23 cellular contexts compared by ENCODE assay signal in the genomic region with DNA sequence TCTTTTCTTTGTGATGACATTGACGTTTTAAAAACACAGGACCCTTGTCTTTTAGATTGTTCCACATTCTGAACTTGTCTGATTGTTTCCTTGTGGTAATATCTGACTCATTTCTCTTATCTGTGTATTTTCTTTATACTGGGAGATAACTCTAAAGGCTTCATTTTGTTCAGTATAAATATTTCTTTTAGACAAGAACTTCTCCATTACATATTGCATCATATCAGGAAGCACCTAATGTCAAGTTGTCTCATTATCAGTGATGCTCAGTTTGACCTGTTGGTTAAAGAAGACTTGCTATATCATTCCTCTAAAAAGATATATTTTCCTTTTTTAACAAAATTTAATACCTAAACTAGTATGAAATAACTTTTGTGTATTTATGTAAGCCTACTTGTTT.
A peak's percentile ranks its signal among the peaks of the same experiment; 100 is the strongest.
DNase-seq lines count a peak whose midpoint lies in the region; FAIRE-seq and TF ChIP-seq lines count a peak whose summit lies in the region.
"Had no signal": no experiment of that assay in that cellular context is flagged by ENCODE, and none has a peak within 500 bp of the region (broad histone marks: within the 10 kb centered on the region; RNA-seq: fewer than 3 reads in every experiment).

No MANE protein-coding gene starts in this region.

- H3K27ac ChIP-seq in BLaER1 (peak overlapping the region; percentile 92), OCI-LY1 (ENCODE audit: low read depth, low read length, poor library complexity, severe bottlenecking) (peak overlapping the region; percentile 99)
- H3K27ac ChIP-seq: SJSA1 had no signal

- H3K4me1 ChIP-seq in BLaER1 (peaks cover 47% of the 10 kb centered on the region), OCI-LY1 (ENCODE audit: insufficient read depth, low read length, severe bottlenecking) (peaks cover 43% of the 10 kb centered on the region)
- H3K4me1 ChIP-seq: Caco-2, SJSA1 had no signal

- H3K27ac Mint-ChIP-seq in glutamatergic neuron (ENCODE audit: unreplicated experiment) = no peak overlapping the region
- no peak overlapping the region for H3K27ac Mint-ChIP-seq in activated CD4-positive, alpha-beta memory T cell treated with anti-CD3 and anti-CD28 coated beads, Interleukin-2, amount 10 ng/mL, durations not matched to agents 7 days and 5 days
- H3K27ac Mint-ChIP-seq: B cell; CD4-positive, CD25-positive, alpha-beta regulatory T cell had no signal

- H3K4me1 Mint-ChIP-seq in glutamatergic neuron (ENCODE audit: low read depth, unreplicated experiment) = no peaks in the 10 kb centered on the region
- H3K4me1 Mint-ChIP-seq in activated CD4-positive, alpha-beta memory T cell treated with anti-CD3 and anti-CD28 coated beads, Interleukin-2, amount 10 ng/mL, durations not matched to agents 7 days and 5 days = peaks cover 5% of the 10 kb centered on the region

- H3K36me3 ChIP-seq in BLaER1 = no peaks in the 10 kb centered on the region
- 0 out of 2 replicates have a peak, but pooled peaks cover 5% of the 10 kb centered on the region for H3K36me3 ChIP-seq in OCI-LY1 (ENCODE audit: insufficient read depth, low read length)
- H3K36me3 ChIP-seq: SJSA1 had no signal

- CTCF ChIA-PET in activated CD4-positive, alpha-beta memory T cell treated with anti-CD3 and anti-CD28 coated beads, Interleukin-2, amount 10 ng/mL, durations not matched to agents 7 days and 5 days (lab: Charles Lee) = no interaction called here

- H3K9ac ChIP-seq in BLaER1 (no peak overlapping the region), OCI-LY1 (ENCODE audit: low read length) (peak overlapping the region; percentile 55; the same call in 1 of the 2 replicates)

- FAIRE-seq in GM12892 (lab: Jason Lieb, UNC) = no peak
- FAIRE-seq: GM12878 had no signal

- H3K9me2 ChIP-seq in OCI-LY1 (ENCODE audit: low read depth, low read length) = no peaks in the 10 kb centered on the region

- H3K79me2 ChIP-seq in OCI-LY1 (ENCODE audit: insufficient read depth, low read length) = no peaks in the 10 kb centered on the region

- TF ChIP-seq POLR2A in GM12892 (IDR thresholded peaks at IDR 0.05; ENCODE audit: low read depth, low read length) = no peak

- H3K27me3 ChIP-seq in BLaER1 (no peaks in the 10 kb centered on the region), OCI-LY1 (ENCODE audit: insufficient read depth, low read length) (no peaks in the 10 kb centered on the region)
- H3K27me3 ChIP-seq: SJSA1 had no signal

- H3K4me2 ChIP-seq in BLaER1 = no peak overlapping the region
- H3K4me2 ChIP-seq in OCI-LY1 (ENCODE audit: low read length) = no peak overlapping the region

- H3K27me3 Mint-ChIP-seq in glutamatergic neuron (ENCODE audit: unreplicated experiment) = no peaks in the 10 kb centered on the region
- no peaks in the 10 kb centered on the region for H3K27me3 Mint-ChIP-seq in activated CD4-positive, alpha-beta memory T cell treated with anti-CD3 and anti-CD28 coated beads, Interleukin-2, amount 10 ng/mL, durations not matched to agents 7 days and 5 days
- H3K27me3 Mint-ChIP-seq: B cell had no signal

- POLR2A ChIA-PET in activated CD4-positive, alpha-beta memory T cell treated with anti-CD3 and anti-CD28 coated beads, Interleukin-2, amount 10 ng/mL, durations not matched to agents 7 days and 5 days (lab: Charles Lee) = no interaction called here

- H3K4me3 ChIP-seq in BLaER1 (no peak overlapping the region), OCI-LY1 (ENCODE audit: low read depth, low read length, poor library complexity, severe bottlenecking) (no peak overlapping the region), fibroblast of pulmonary artery (replicated peaks; ENCODE audit: low read depth, low read length) (no peak overlapping the region)
- H3K4me3 ChIP-seq: GM12878, SJSA1 had no signal

- peak; percentile 75 for DNase-seq in amniotic epithelial cell (ENCODE audit: low read depth)
- DNase-seq in fibroblast of pulmonary artery (ENCODE audit: low read depth) = peak; percentile 11
- no peak for DNase-seq in glutamatergic neuron
- DNase-seq in activated CD4-positive, alpha-beta memory T cell treated with anti-CD3 and anti-CD28 coated beads, Interleukin-2, amount 10 ng/mL, durations not matched to agents 7 days and 5 days = no peak
- DNase-seq in GM12892 (ENCODE audit: insufficient read length) = no peak
- DNase-seq in NCI-H146 (lab: John Stamatoyannopoulos, UW) = no peak
- DNase-seq: Caco-2; CD4-positive, CD25-positive, alpha-beta regulatory T cell; DMS 273 treated with DMSO at 0.1 percent for 48 hours; DMS79 treated with DMSO at 0.1 percent for 48 hours; H7; MM.1S; NCI-H1092 treated with DMSO at 0.1 percent for 48 hours; NCI-H1436 treated with DMSO at 0.1 percent for 48 hours; NCI-H2029; NCI-H2227 treated with DMSO at 0.1 percent for 48 hours; NCI-H510A treated with DMSO at 0.1 percent for 48 hours; NCI-H774 had no signal

- H3K4me3 Mint-ChIP-seq in glutamatergic neuron (ENCODE audit: unreplicated experiment) = no peak overlapping the region
- H3K4me3 Mint-ChIP-seq in activated CD4-positive, alpha-beta memory T cell treated with anti-CD3 and anti-CD28 coated beads, Interleukin-2, amount 10 ng/mL, durations not matched to agents 7 days and 5 days = no peak overlapping the region
- H3K4me3 Mint-ChIP-seq: B cell; CD4-positive, CD25-positive, alpha-beta regulatory T cell had no signal

- TF ChIP-seq CTCF in OCI-LY1 (IDR thresholded peaks at IDR 0.05; ENCODE audit: low read length) (no peak), fibroblast of pulmonary artery (IDR thresholded peaks at IDR 0.05; ENCODE audit: low read length, missing control alignments) (no peak), glutamatergic neuron (IDR thresholded peaks at IDR 0.05; ENCODE audit: partially characterized antibody, unreplicated experiment) (no peak)

- H3K9me3 ChIP-seq in BLaER1 (peaks cover 19% of the 10 kb centered on the region; the same call in 1 of the 2 replicates), OCI-LY1 (ENCODE audit: low read length) (peaks cover 4% of the 10 kb centered on the region)
- H3K9me3 ChIP-seq: Caco-2, SJSA1 had no signal

- no peaks in the 10 kb centered on the region for H3K36me3 Mint-ChIP-seq in glutamatergic neuron (ENCODE audit: unreplicated experiment)
- H3K36me3 Mint-ChIP-seq in activated CD4-positive, alpha-beta memory T cell treated with anti-CD3 and anti-CD28 coated beads, Interleukin-2, amount 10 ng/mL, durations not matched to agents 7 days and 5 days (ENCODE audit: low read depth) = no peaks in the 10 kb centered on the region

- no peaks in the 10 kb centered on the region; the same call in 1 of the 2 replicates for H3F3A ChIP-seq in OCI-LY1 (ENCODE audit: insufficient read depth, low read length)

- H4K20me1 ChIP-seq in BLaER1 (no peaks in the 10 kb centered on the region), OCI-LY1 (ENCODE audit: insufficient read depth, low read length) (no peaks in the 10 kb centered on the region)

- H2AFZ ChIP-seq in OCI-LY1 (ENCODE audit: low read length) = peak overlapping the region; percentile 52

- no peaks in the 10 kb centered on the region for H3K9me3 Mint-ChIP-seq in glutamatergic neuron (ENCODE audit: unreplicated experiment)
- no peaks in the 10 kb centered on the region for H3K9me3 Mint-ChIP-seq in activated CD4-positive, alpha-beta memory T cell treated with anti-CD3 and anti-CD28 coated beads, Interleukin-2, amount 10 ng/mL, durations not matched to agents 7 days and 5 days

Comparison
In these comparisons a context has a peak if more than half of its experiments do, and no peak if none do; other contexts are left out.
1. DNase-seq: peak in amniotic epithelial cell (single experiment) and fibroblast of pulmonary artery (single experiment); none in glutamatergic neuron (single experiment), activated CD4-positive, alpha-beta memory T cell treated with anti-CD3 and anti-CD28 coated beads, Interleukin-2, amount 10 ng/mL, durations not matched to agents 7 days and 5 days (single experiment), GM12892 (single experiment) and NCI-H146 (single experiment).